In genomic region chr13:79405501-79405830, GRCh38 we compare ENCODE assay signal across 8 cellular contexts. TPM values are rescaled to one million over a fixed set of nuclear protein-coding genes. Genes with fewer than 3 reads are reported as not detected.
DNase-seq lines count a peak whose midpoint lies in the region; ATAC-seq, FAIRE-seq and TF ChIP-seq lines count a peak whose summit lies in the region.

No MANE protein-coding gene starts in this region.

- H3K36me3 ChIP-seq in astrocyte (ENCODE audit: insufficient read depth, low read length) (no peaks in the 10 kb centered on the region), liver (ENCODE audit: control insufficient read depth in 4 of 4, insufficient read depth in 3 of 4, low read depth in 1 of 4, low read length in 3 of 4) (peaks cover 0 to 2% (median 0%) of the 10 kb centered on the region in 4 donors), urinary bladder (ENCODE audit: insufficient read depth) (no peaks in the 10 kb centered on the region)

- H3K4me2 ChIP-seq in astrocyte (ENCODE audit: low read length), result peak overlapping the region; percentile 93

- H3K27me3 ChIP-seq in astrocyte (ENCODE audit: insufficient read depth, low read length) (no peaks in the 10 kb centered on the region), liver (ENCODE audit: control insufficient read depth in 4 of 4, insufficient read depth in 4 of 4, low read length in 3 of 4) (no peaks in the 10 kb centered on the region)

- ATAC-seq in GM19455 (IDR thresholded peaks at IDR 0.05; ENCODE audit: unreplicated experiment) (peak; percentile 47), HG03520 (IDR thresholded peaks at IDR 0.05; ENCODE audit: unreplicated experiment) (peak; percentile 38)

- under 1% methylated on average over 19 of the region's 19 CpGs for WGBS in liver
- 0% methylated on average over 19 of the region's 19 CpGs for WGBS in urinary bladder

- H3K9ac ChIP-seq in astrocyte (ENCODE audit: low read length) (peak overlapping the region; percentile 99), liver (ENCODE audit: low read depth in 1 of 2, low read length in 2 of 2) (peak overlapping the region; percentile 89 to 99)

- H3K27me3 Mint-ChIP-seq in astrocyte (ENCODE audit: low read depth, unreplicated experiment), result no peaks in the 10 kb centered on the region

- H3K27ac ChIP-seq in C4-2B (peak overlapping the region; percentile 93), astrocyte (ENCODE audit: low read depth, low read length) (peak overlapping the region; percentile 98), liver (ENCODE audit: low read depth in 1 of 2, low read length in 2 of 2) (peak overlapping the region; percentile 92 to 97), urinary bladder (ENCODE audit: low read depth) (peak overlapping the region; percentile 94)

- peaks cover 74% of the 10 kb centered on the region for H3K79me2 ChIP-seq in astrocyte (ENCODE audit: insufficient read depth, low read length)

- TF ChIP-seq CTCF in C4-2B (conservative IDR thresholded peaks at IDR 0.05) (no peak), astrocyte (IDR thresholded peaks at IDR 0.05; ENCODE audit: insufficient read depth, low read depth, low read length) (no peak), liver (IDR thresholded peaks at IDR 0.05; ENCODE audit: low read depth, low read length, missing input control) (no peak), GM13976 (IDR thresholded peaks at IDR 0.05; ENCODE audit: borderline replicate concordance, control extremely low read depth, extremely low read depth, insufficient read depth, missing control alignments) (no peak)

- H3K4me3 ChIP-seq in astrocyte (ENCODE audit: insufficient read depth, low read depth, low read length), result peak overlapping the region; percentile 86
- H3K4me3 ChIP-seq in liver (ENCODE audit: low read depth in 1 of 3, low read length in 3 of 3), result peak overlapping the region; percentile 93 to 100 (median 95)
- H3K4me3 ChIP-seq in urinary bladder (ENCODE audit: low read depth, low read length), result peak overlapping the region; percentile 99

- no peak for FAIRE-seq in astrocyte (lab: Jason Lieb, UNC)

- no peaks in the 10 kb centered on the region for H3K9me3 Mint-ChIP-seq in astrocyte (ENCODE audit: unreplicated experiment)

- peaks cover 46% of the 10 kb centered on the region for H4K20me1 ChIP-seq in astrocyte (ENCODE audit: insufficient read depth, low read length)

- in situ Hi-C loops in GM13976 (cut with MboI; ENCODE audit: low sequenced_read_pairs, unreplicated experiment), result no loop called here

- peaks cover 13% of the 10 kb centered on the region for H3K4me1 Mint-ChIP-seq in astrocyte (ENCODE audit: low read depth, unreplicated experiment)

- H3K4me3 Mint-ChIP-seq in astrocyte (ENCODE audit: unreplicated experiment), result no peak overlapping the region

- no peaks in the 10 kb centered on the region for H3K9me3 ChIP-seq in astrocyte (ENCODE audit: insufficient read depth, low read depth, low read length)
- H3K9me3 ChIP-seq in liver (ENCODE audit: control insufficient read depth in 4 of 4, low read length in 3 of 4), result no peaks in the 10 kb centered on the region

- no peak overlapping the region for H3K27ac Mint-ChIP-seq in astrocyte (ENCODE audit: unreplicated experiment)

- peak overlapping the region; percentile 97 for H2AFZ ChIP-seq in astrocyte (ENCODE audit: low read depth, low read length)

- H3K36me3 Mint-ChIP-seq in astrocyte (ENCODE audit: low read depth, unreplicated experiment), result peaks cover under 1% of the 10 kb centered on the region

- H3K4me1 ChIP-seq in astrocyte (ENCODE audit: insufficient read depth, low read length), result peaks cover 23% of the 10 kb centered on the region
- peaks cover 6 to 58% (median 33%) of the 10 kb centered on the region in 4 donors for H3K4me1 ChIP-seq in liver (ENCODE audit: control insufficient read depth in 4 of 4, insufficient read depth in 4 of 4, low read length in 3 of 4)
- peaks cover 3% of the 10 kb centered on the region for H3K4me1 ChIP-seq in urinary bladder (ENCODE audit: insufficient read depth)

- no peak for TF ChIP-seq RAD21 in liver (IDR thresholded peaks at IDR 0.05)

- DNase-seq in astrocyte (ENCODE audit: low read depth) (no peak), activated gamma-delta T cell treated with Interleukin-2 at 50 U/mL for 16 hours (no peak), GM13976 (ENCODE audit: low spot score) (no peak)

TF ChIP-seq in liver, 16 proteins besides CTCF, POLR2A, EP300 and RAD21:
- TF ChIP-seq MAX (IDR thresholded peaks at IDR 0.05) (no peak), YY1 (IDR thresholded peaks at IDR 0.05) (no peak), HNF4G (IDR thresholded peaks at IDR 0.05) (no peak), REST (IDR thresholded peaks at IDR 0.05) (no peak), HNF4A (conservative IDR thresholded peaks at IDR 0.05) (no peak), GABPA (IDR thresholded peaks at IDR 0.05 in 1 of 2, conservative IDR thresholded peaks at IDR 0.05 in 1 of 2) (no peak), FOXA1 (IDR thresholded peaks at IDR 0.05) (no peak), SP1 (IDR thresholded peaks at IDR 0.05) (no peak), EGR1 (IDR thresholded peaks at IDR 0.05; ENCODE audit: low read depth in 2 of 2) (no peak), FOXA2 (IDR thresholded peaks at IDR 0.05) (no peak), NR2F2 (IDR thresholded peaks at IDR 0.05) (no peak), RXRA (IDR thresholded peaks at IDR 0.05) (no peak), JUND (IDR thresholded peaks at IDR 0.05) (no peak), TAF1 (conservative IDR thresholded peaks at IDR 0.05) (no peak), ATF3 (IDR thresholded peaks at IDR 0.05) (no peak), ZBTB33 (IDR thresholded peaks at IDR 0.05) (no peak)

RNA-seq across cellular contexts. Expression of gene RBM26, which starts 0.6 kb away (rescaled TPM):
- total RNA-seq in astrocyte, result 38.5 and 42.6 TPM in 2 replicates
- total RNA-seq in liver, result 10 to 100 TPM; 15.5 to 18.4 TPM
- polyA plus RNA-seq in liver, result 1 to 10 TPM; 6.4 to 9.1 TPM
- total RNA-seq in urinary bladder, result 95.6 TPM
- polyA plus RNA-seq in urinary bladder, result 16.3 TPM
